21 cellular contexts compared by ENCODE assay signal in the genomic region with DNA sequence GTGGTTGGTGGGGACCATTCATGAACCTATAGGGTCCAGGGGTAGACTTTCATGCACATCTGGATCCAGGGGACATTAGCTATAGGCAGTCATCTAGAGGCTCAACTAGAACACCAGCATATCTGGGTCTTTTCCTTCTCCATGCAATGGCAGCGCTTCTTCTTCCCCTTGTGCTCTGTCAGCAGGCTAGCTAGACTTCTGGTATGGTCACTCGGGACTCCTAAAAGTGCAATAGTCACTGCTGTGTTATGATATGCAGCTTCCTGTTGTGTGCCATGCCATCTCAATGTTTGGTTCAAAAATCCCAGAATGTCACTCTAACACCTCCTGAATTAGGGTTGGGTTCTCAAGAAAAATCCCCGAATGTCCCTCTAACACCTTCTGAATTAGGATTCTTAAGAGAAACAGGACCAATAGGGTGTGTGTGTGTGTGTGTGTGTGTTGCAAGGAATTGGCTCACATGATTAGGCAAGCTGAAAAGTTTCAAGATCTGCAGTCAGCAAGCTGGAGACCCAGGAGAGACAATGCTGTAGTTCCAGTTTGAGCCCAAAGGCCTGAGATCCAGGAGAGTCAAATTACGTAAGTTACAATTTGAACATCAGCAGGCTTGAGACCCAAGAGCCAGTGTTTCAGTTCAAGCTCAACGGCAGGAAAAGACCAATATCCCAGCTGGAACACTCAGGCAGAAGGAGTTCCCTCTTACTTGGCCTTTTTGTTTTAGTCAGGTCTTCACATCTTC.
"Had no signal": no experiment of that assay in that cellular context is flagged by ENCODE, and none has a peak within 500 bp of the region (broad histone marks: within the 10 kb centered on the region; RNA-seq: fewer than 3 reads in every experiment).

No MANE protein-coding gene starts in this region.

- H3K4me3 Mint-ChIP-seq: activated CD4-positive, alpha-beta T cell treated with anti-CD3 and anti-CD28 coated beads, Interleukin-2, amount 10 ng/mL, durations not matched to agents 7 days and 5 days; activated CD8-positive, alpha-beta T cell treated with anti-CD3 and anti-CD28 coated beads, Interleukin-2, amount 10 ng/mL, durations not matched to agents 7 days and 5 days; activated naive CD4-positive, alpha-beta T cell treated with anti-CD3 and anti-CD28 coated beads for 36 hours; activated T-cell treated with anti-CD3 and anti-CD28 coated beads, Interleukin-2, amount 50 U/mL, for 24 hours; natural killer cell had no signal

- H3K36me3 ChIP-seq: brain microvascular endothelial cell, gastrocnemius medialis, neutrophil, transverse colon had no signal

- H3K27me3 ChIP-seq: brain microvascular endothelial cell, gastrocnemius medialis, hepatocyte, neutrophil, transverse colon had no signal

- H3K36me3 Mint-ChIP-seq: natural killer cell had no signal

- H3K4me1 Mint-ChIP-seq: activated CD4-positive, alpha-beta T cell treated with anti-CD3 and anti-CD28 coated beads, Interleukin-2, amount 10 ng/mL, durations not matched to agents 7 days and 5 days; natural killer cell had no signal

- H3K4me3 ChIP-seq: gastrocnemius medialis, hepatocyte, lung, transverse colon had no signal

- ATAC-seq: activated CD4-positive, CD25-positive, alpha-beta regulatory T cell treated with anti-CD3 and anti-CD28 coated beads, Interleukin-2, amount 50 U/mL, for 24 hours; activated CD8-positive, alpha-beta T cell treated with anti-CD3 and anti-CD28 coated beads, Interleukin-2, amount 10 ng/mL, durations not matched to agents 7 days and 5 days; left colon; natural killer cell; stimulated activated naive CD8-positive, alpha-beta T cell treated with anti-CD3 and anti-CD28 coated beads, Interleukin-15, Interleukin-2, amounts not matched to agents 100 U/mL and 50 U/mL, for 24 hours had no signal

- H3K27ac ChIP-seq: brain microvascular endothelial cell, gastrocnemius medialis, hepatocyte, neutrophil, parathyroid adenoma, transverse colon had no signal

- H3K27me3 Mint-ChIP-seq: activated CD4-positive, alpha-beta T cell treated with anti-CD3 and anti-CD28 coated beads, Interleukin-2, amount 10 ng/mL, durations not matched to agents 7 days and 5 days had no signal

- H3K9me3 ChIP-seq: gastrocnemius medialis, neutrophil, transverse colon had no signal

- H3K9me3 Mint-ChIP-seq: activated CD4-positive, alpha-beta T cell treated with anti-CD3 and anti-CD28 coated beads, Interleukin-2, amount 10 ng/mL, durations not matched to agents 7 days and 5 days; activated naive CD4-positive, alpha-beta T cell treated with anti-CD3 and anti-CD28 coated beads for 36 hours; activated T-cell treated with anti-CD3 and anti-CD28 coated beads, Interleukin-2, amount 50 U/mL, for 24 hours; activated T-helper 2 cell treated with anti-CD3 and anti-CD28 coated beads, Interferon-gamma antibody, Interleukin-2, Interleukin-4, amounts not matched to agents 10 μg/mL and 5 μg/mL and 100 μg/mL, durations not matched to agents 14 hours and 24 hours and 36 hours; natural killer cell had no signal

- DNase-seq: activated CD4-positive, alpha-beta T cell treated with anti-CD3 and anti-CD28 coated beads, Interleukin-2, amount 10 ng/mL, durations not matched to agents 7 days and 5 days; activated CD8-positive, alpha-beta T cell treated with anti-CD3 and anti-CD28 coated beads, Interleukin-2, amount 10 ng/mL, durations not matched to agents 7 days and 5 days; activated naive CD4-positive, alpha-beta T cell treated with anti-CD3 and anti-CD28 coated beads for 36 hours; activated T-cell treated with anti-CD3 and anti-CD28 coated beads, Interleukin-2, amount 50 U/mL, for 24 hours; anterior cingulate cortex; brain microvascular endothelial cell; cortex of kidney; erythroblast; left colon; natural killer cell; stimulated activated CD4-positive, alpha-beta T cell treated with anti-CD3 and anti-CD28 coated beads, Interleukin-2, amount 100 ng/mL, for 24 hours; stimulated activated naive CD8-positive, alpha-beta T cell treated with anti-CD3 and anti-CD28 coated beads, Interleukin-15, Interleukin-2, amounts not matched to agents 100 U/mL and 50 U/mL, for 24 hours; substantia nigra; transverse colon had no signal

- H3K27ac Mint-ChIP-seq: activated CD4-positive, alpha-beta T cell treated with anti-CD3 and anti-CD28 coated beads, Interleukin-2, amount 10 ng/mL, durations not matched to agents 7 days and 5 days; activated CD8-positive, alpha-beta T cell treated with anti-CD3 and anti-CD28 coated beads, Interleukin-2, amount 10 ng/mL, durations not matched to agents 7 days and 5 days; activated naive CD4-positive, alpha-beta T cell treated with anti-CD3 and anti-CD28 coated beads for 36 hours; activated T-cell treated with anti-CD3 and anti-CD28 coated beads, Interleukin-2, amount 50 U/mL, for 24 hours; activated T-helper 2 cell treated with anti-CD3 and anti-CD28 coated beads, Interferon-gamma antibody, Interleukin-2, Interleukin-4, amounts not matched to agents 10 μg/mL and 5 μg/mL and 100 μg/mL, durations not matched to agents 14 hours and 24 hours and 36 hours; natural killer cell had no signal

- H3K4me1 ChIP-seq: parathyroid adenoma, transverse colon had no signal
